Comparison of ENCODE assay signal across 8 cellular contexts in genomic region chr21:36422279-36423098, GRCh38. TPM values are rescaled to one million over a fixed set of nuclear protein-coding genes. Genes with fewer than 3 reads are reported as not detected.
A peak's percentile ranks its signal among the peaks of the same experiment; 100 is the strongest.
DNase-seq lines count a peak whose midpoint lies in the region; ATAC-seq, FAIRE-seq and TF ChIP-seq lines count a peak whose summit lies in the region.

No MANE protein-coding gene starts in this region.

- peak; percentile 81 for TF ChIP-seq CTCF in AG04450 (IDR thresholded peaks at IDR 0.05; ENCODE audit: low read depth, low read length)
- peak; percentile 24 to 74 (median 58) for TF ChIP-seq CTCF in heart right ventricle (IDR thresholded peaks at IDR 0.05)

- H3K4me1 ChIP-seq in heart right ventricle (peaks cover 0 to 17% (median 13%) of the 10 kb centered on the region in 9 donors), small intestine (ENCODE audit: control insufficient read depth in 2 of 2, insufficient read depth in 1 of 2, low read depth in 1 of 2, low read length in 1 of 2) (no peaks in the 10 kb centered on the region)

- H3K9me3 ChIP-seq in AG04450 (ENCODE audit: control insufficient read depth, insufficient read depth, low read length) (no peaks in the 10 kb centered on the region), heart right ventricle (no peaks in the 10 kb centered on the region), small intestine (ENCODE audit: control insufficient read depth, low read depth) (no peaks in the 10 kb centered on the region)

- H3K36me3 ChIP-seq in heart right ventricle (no peaks in the 10 kb centered on the region), small intestine (ENCODE audit: control insufficient read depth in 2 of 2, insufficient read depth in 2 of 2, low read length in 2 of 2) (no peaks in the 10 kb centered on the region)

- no peak for FAIRE-seq in small intestine (lab: Jason Lieb, UNC)

- H3K27me3 ChIP-seq in AG04450 (ENCODE audit: control insufficient read depth, insufficient read depth, low read length) (no peaks in the 10 kb centered on the region), heart right ventricle (no peaks in the 10 kb centered on the region), small intestine (ENCODE audit: control insufficient read depth in 2 of 2, insufficient read depth in 2 of 2, low read length in 2 of 2) (no peaks in the 10 kb centered on the region)

- H3K27ac ChIP-seq in AG04450 (ENCODE audit: low read depth, low read length) (no peak overlapping the region), heart right ventricle (no peak overlapping the region), small intestine (ENCODE audit: low read depth in 1 of 2, low read length in 1 of 2) (no peak overlapping the region)

- CTCF ChIA-PET in AG04450 (lab: Charles Lee): interaction anchor here (0.6 to 1.7 kb wide), 14 partner anchors 8 to 588 kb away, joined by 3 to 6 read pairs (median 3); no protein-coding TSS in a partner anchor

- H3K4me3 ChIP-seq in AG04450 (ENCODE audit: low read depth, low read length): no peak overlapping the region
- no peak overlapping the region for H3K4me3 ChIP-seq in heart right ventricle
- H3K4me3 ChIP-seq in small intestine (ENCODE audit: low read depth in 1 of 2, low read length in 2 of 2): no peak overlapping the region

- peak; percentile 21 for DNase-seq in AG04450 (ENCODE audit: low read depth, low spot score)
- DNase-seq in GM04504 (ENCODE audit: low read depth): peak; percentile 19
- DNase-seq in NCI-H2107 (lab: John Stamatoyannopoulos, UW): peak; percentile 6
- peak; percentile 36 for DNase-seq in activated CD8-positive, alpha-beta memory T cell treated with anti-CD3 and anti-CD28 coated beads, Interleukin-2, amount 50 U/mL, for 4 hours
- peak; percentile 34 to 54 for DNase-seq in heart right ventricle
- DNase-seq in small intestine: peak; percentile 43
- DNase-seq in hippocampal formation (lab: John Stamatoyannopoulos, UW): no peak

- intact Hi-C loops in heart right ventricle (cut with DNase I): loop anchor here in 8 of 10 donors (5.0 to 10.0 kb wide), 6 partner anchors 170 to 515 kb away; no protein-coding TSS in a partner anchor

- ATAC-seq in heart right ventricle (peak in 6 of 8 donors; percentile 26 to 45 (median 37)), GM19463 (IDR thresholded peaks at IDR 0.05; ENCODE audit: unreplicated experiment) (no peak)

- 43 to 45% methylated on average over 28 of the region's 28 CpGs for WGBS in heart right ventricle, 2 donors
- 60 to 64% (median 62%) methylated on average over 27 to 28 of the region's 28 CpGs for WGBS in small intestine, 3 donors

- POLR2A ChIA-PET in AG04450 (lab: Yijun Ruan, JAX): no interaction called here

RNA-seq across cellular contexts. Expression of gene CHAF1B, which starts 37.3 kb away (rescaled TPM):
- polyA plus RNA-seq in AG04450 (2011; rRNA removed) (3.5 and 3.7 TPM in 2 replicates), heart right ventricle (under 1 TPM; 0.46 to 0.51 TPM), small intestine (1 to 10 TPM in 2 of 3 donors, under 1 TPM in 1; 0.89 to 4.1 (median 1.1) TPM)
- 4.5 and 5.0 TPM in 2 replicates for polyA minus RNA-seq in AG04450 (2011; rRNA and poly(A)+ RNA removed)
- 1 to 10 TPM in 2 of 10 donors, under 1 TPM in 8; 0.24 to 1.3 (median 0.48) TPM for total RNA-seq in heart right ventricle

RNA-seq across cellular contexts. Expression of gene CLDN14, which starts 57.4 kb away (rescaled TPM):
- polyA plus RNA-seq in AG04450 (2011; rRNA removed) (not detected in 2 replicates), heart right ventricle (under 1 TPM in 1 of 2 donors, not detected in 1; 0.06 TPM), small intestine (under 1 TPM in 1 of 3 donors, not detected in 2; 0.09 TPM)
- not detected in 2 replicates for polyA minus RNA-seq in AG04450 (2011; rRNA and poly(A)+ RNA removed)
- total RNA-seq in heart right ventricle: not detected

Comparison
In these comparisons a context has a peak if more than half of its experiments do, and no peak if none do; other contexts are left out.
1. DNase-seq: peak in AG04450 (single experiment), GM04504 (single experiment), NCI-H2107 (single experiment), activated CD8-positive, alpha-beta memory T cell treated with anti-CD3 and anti-CD28 coated beads, Interleukin-2, amount 50 U/mL, for 4 hours (single experiment), heart right ventricle (2 of 2) and small intestine (single experiment); none in hippocampal formation (0 of 2).